ENCODE assay signal across 1 cellular context in the genomic region with DNA sequence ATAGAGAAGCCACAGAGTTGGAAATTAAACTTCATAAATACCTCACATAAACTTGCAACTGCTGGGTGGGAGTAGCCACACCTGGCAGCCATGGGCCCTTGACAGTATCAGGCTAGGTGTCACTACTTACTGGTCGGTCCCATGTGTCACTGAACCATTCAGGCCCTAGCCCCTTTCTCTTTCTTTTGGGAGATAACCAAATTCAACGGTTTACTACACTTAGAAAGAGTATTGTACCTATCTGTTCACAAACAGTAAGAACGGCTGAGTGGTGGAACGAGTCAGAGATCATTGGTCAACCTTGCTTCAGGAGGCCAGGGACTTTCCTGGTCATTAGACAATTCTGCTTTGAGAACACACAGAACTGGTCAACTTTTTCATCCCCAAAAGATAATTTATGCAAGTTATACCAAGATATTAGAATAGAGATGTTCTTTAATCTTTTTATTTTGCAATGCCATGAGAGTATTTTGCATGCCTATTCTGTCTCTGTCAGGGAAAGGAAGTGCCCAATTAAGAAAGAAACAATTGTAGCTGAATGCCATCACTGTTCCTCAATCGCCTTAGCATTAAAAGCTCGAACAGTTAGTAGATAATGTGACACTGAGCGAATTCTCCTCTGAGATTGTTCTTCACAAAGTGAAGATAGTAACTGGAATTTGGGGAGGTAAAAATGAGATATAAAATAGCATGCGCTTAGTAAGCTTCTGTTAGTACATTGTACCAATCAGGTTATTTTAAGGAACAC.
TF ChIP-seq lines count a peak whose summit lies in the region.

No MANE protein-coding gene starts in this region.

TF ChIP-seq in K562, 482 proteins besides CTCF, POLR2A, EP300 and RAD21:
- TF ChIP-seq ATF7 (IDR thresholded peaks at IDR 0.05) (no peak), POLR2AphosphoS2 (IDR thresholded peaks at IDR 0.05; ENCODE audit: low read length) (peak; percentile 77; the same call in 1 of the 2 replicates)
